Comparison of ENCODE assay signal across 28 cellular contexts in genomic region chr15:89756897-89757296, GRCh38. TPM values are rescaled to one million over a fixed set of nuclear protein-coding genes. Genes with fewer than 3 reads are reported as not detected.
"Had no signal": no experiment of that assay in that cellular context is flagged by ENCODE, and none has a peak within 500 bp of the region (broad histone marks: within the 10 kb centered on the region; RNA-seq: fewer than 3 reads in every experiment).

No MANE protein-coding gene starts in this region.

- H3K4me1 ChIP-seq: uterus had no signal

- H3K36me3 ChIP-seq: breast epithelium, gastroesophageal sphincter, uterus had no signal

- H3K9me3 ChIP-seq: breast epithelium, gastroesophageal sphincter, uterus had no signal

- DNase-seq: activated CD4-positive, alpha-beta memory T cell treated with anti-CD3 and anti-CD28 coated beads for 36 hours; activated CD4-positive, alpha-beta T cell treated with anti-CD3 and anti-CD28 coated beads, Interleukin-2, amount 10 ng/mL, durations not matched to agents 24 days and 14 days; activated CD4-positive, CD25-positive, alpha-beta regulatory T cell treated with anti-CD3 and anti-CD28 coated beads, Interleukin-2, amount 50 U/mL, for 72 hours; activated CD8-positive, alpha-beta memory T cell treated with anti-CD3 and anti-CD28 coated beads, Interleukin-2, amount 50 U/mL, for 4 hours; activated gamma-delta T cell; activated naive CD4-positive, alpha-beta T cell treated with anti-CD3 and anti-CD28 coated beads, Interleukin-2, amount 50 U/mL, for 16 hours; activated T-cell treated with anti-CD3 and anti-CD28 coated beads, Interleukin-2, amount 50 U/mL, for 1 hour; amygdala; central memory CD4-positive, alpha-beta T cell; hippocampal formation; left cardiac atrium; left ventricle myocardium superior; mammary epithelial cell; retina; stimulated activated CD4-positive, alpha-beta T cell treated with anti-CD3 and anti-CD28 coated beads, Interleukin-12 subunit alpha, Interleukin-12 subunit beta, amount 100 ng/mL, for 4 hours; stimulated activated CD4-positive, alpha-beta T cell treated with anti-CD3 and anti-CD28 coated beads, Interleukin-4, amount 100 ng/mL, for 24 hours; substantia nigra; uterus had no signal

- H3K27me3 ChIP-seq: breast epithelium, uterus had no signal

- H3K4me3 ChIP-seq: breast epithelium, gastroesophageal sphincter, skin epidermis, uterus had no signal

- H3K27ac ChIP-seq: breast epithelium, gastroesophageal sphincter, skin epidermis, uterus had no signal

- ATAC-seq: gastroesophageal sphincter; left cardiac atrium; left ventricle myocardium superior; sciatic nerve; stimulated activated effector memory CD8-positive, alpha-beta T cell treated with anti-CD3 and anti-CD28 coated beads, Interleukin-12 subunit alpha, Interleukin-12 subunit beta, amount 100 ng/mL, for 72 hours had no signal

RNA-seq across cellular contexts. Expression of gene MESP1, which starts 5.8 kb away (rescaled TPM):
- polyA plus RNA-seq: fibroblast of lung, keratinocyte, mammary epithelial cell had no signal

RNA-seq across cellular contexts. Expression of gene MESP2, which starts 19.2 kb away (rescaled TPM):
- total RNA-seq: activated CD4-positive, alpha-beta memory T cell treated with anti-CD3 and anti-CD28 coated beads for 36 hours; activated CD4-positive, alpha-beta T cell treated with anti-CD3 and anti-CD28 coated beads, Interleukin-2, amount 10 ng/mL, durations not matched to agents 24 days and 14 days; activated CD8-positive, alpha-beta memory T cell treated with anti-CD3 and anti-CD28 coated beads for 36 hours; gastroesophageal sphincter; osteocyte; progenitor cell of endocrine pancreas had no signal
- polyA plus RNA-seq: fibroblast of lung had no signal

RNA-seq across cellular contexts. Expression of gene ANPEP, which starts 57.8 kb away (rescaled TPM):
- total RNA-seq: activated CD8-positive, alpha-beta memory T cell treated with anti-CD3 and anti-CD28 coated beads for 36 hours had no signal
